ENCODE assay signal across 24 cellular contexts in the genomic region with DNA sequence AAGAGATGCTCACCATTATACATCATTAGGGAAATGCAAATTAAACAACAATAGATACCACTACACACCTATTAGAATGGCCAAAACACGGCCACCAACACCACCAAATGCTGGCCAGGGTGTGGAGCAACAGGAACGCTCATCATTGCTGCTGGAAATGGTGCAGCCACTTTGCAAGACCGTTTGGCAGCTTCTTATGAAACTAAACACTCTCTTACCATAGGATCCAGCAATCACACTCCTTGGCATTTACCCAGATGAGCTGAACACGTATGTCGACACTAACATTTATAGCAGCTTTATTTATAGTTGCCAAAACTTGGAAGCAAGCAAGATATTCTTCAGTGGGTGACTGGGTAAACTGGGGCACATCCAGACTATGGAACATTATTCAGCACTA.
"Had no signal": no experiment of that assay in that cellular context is flagged by ENCODE, and none has a peak within 500 bp of the region (broad histone marks: within the 10 kb centered on the region; RNA-seq: fewer than 3 reads in every experiment).

No MANE protein-coding gene starts in this region.

- H3K27ac Mint-ChIP-seq: activated naive CD4-positive, alpha-beta T cell treated with anti-CD3 and anti-CD28 coated beads for 36 hours; activated naive CD8-positive, alpha-beta T cell treated with anti-CD3 and anti-CD28 coated beads, Interleukin-2, amount 10 ng/mL, durations not matched to agents 7 days and 5 days; activated T-helper 2 cell treated with anti-CD3 and anti-CD28 coated beads, Interferon-gamma antibody, Interleukin-2, Interleukin-4, amounts not matched to agents 10 μg/mL and 5 μg/mL and 100 μg/mL, durations not matched to agents 14 hours and 24 hours and 36 hours; dendritic cell treated with granulocyte-macrophage colony-stimulating factor and Interleukin-4, amounts not matched to agents 40 ng/mL and 50 ng/mL, for 4 days; WTC11 had no signal

- H3K27ac ChIP-seq: cardiac muscle cell, lower lobe of right lung, sigmoid colon, spleen, thoracic aorta, upper lobe of left lung had no signal

- H3K36me3 Mint-ChIP-seq: activated naive CD8-positive, alpha-beta T cell treated with anti-CD3 and anti-CD28 coated beads, Interleukin-2, amount 10 ng/mL, durations not matched to agents 7 days and 5 days had no signal

- H3K4me3 ChIP-seq: cardiac muscle cell, lower lobe of right lung, sigmoid colon, spleen, thoracic aorta, upper lobe of left lung had no signal

- H3K9me3 ChIP-seq: thoracic aorta had no signal

- H3K4me3 Mint-ChIP-seq: activated naive CD4-positive, alpha-beta T cell treated with anti-CD3 and anti-CD28 coated beads for 36 hours; activated naive CD8-positive, alpha-beta T cell treated with anti-CD3 and anti-CD28 coated beads, Interleukin-2, amount 10 ng/mL, durations not matched to agents 7 days and 5 days; activated T-cell treated with anti-CD3 and anti-CD28 coated beads, Interleukin-2, amount 50 U/mL, for 4 hours; dendritic cell treated with granulocyte-macrophage colony-stimulating factor and Interleukin-4, amounts not matched to agents 40 ng/mL and 50 ng/mL, for 4 days; naive thymus-derived CD4-positive, alpha-beta T cell; neural crest cell; WTC11 had no signal

- FAIRE-seq: endometrium had no signal

- H3K36me3 ChIP-seq: cardiac muscle cell, lower lobe of right lung, sigmoid colon, spleen, thoracic aorta, upper lobe of left lung had no signal

- H3K27me3 ChIP-seq: cardiac muscle cell, sigmoid colon, upper lobe of left lung had no signal

- DNase-seq: activated CD4-positive, alpha-beta T cell treated with anti-CD3 and anti-CD28 coated beads, Interleukin-2, amount 50 U/mL, for 48 hours; activated CD8-positive, alpha-beta memory T cell treated with anti-CD3 and anti-CD28 coated beads, Interleukin-2, amount 50 U/mL, for 48 hours; activated naive CD4-positive, alpha-beta T cell treated with anti-CD3 and anti-CD28 coated beads for 36 hours; activated naive CD8-positive, alpha-beta T cell treated with anti-CD3 and anti-CD28 coated beads, Interleukin-2, amount 10 ng/mL, durations not matched to agents 7 days and 5 days; activated T-cell treated with anti-CD3 and anti-CD28 coated beads, Interleukin-2, amount 50 U/mL, for 4 hours; amygdala; effector CD4-positive, alpha-beta T cell; erythroblast; lower lobe of right lung; naive thymus-derived CD4-positive, alpha-beta T cell; posterior cingulate gyrus; sigmoid colon; spleen; stimulated activated CD4-positive, alpha-beta T cell treated with anti-CD3 and anti-CD28 coated beads, Interleukin-4, amount 100 ng/mL, for 24 hours; stimulated activated naive CD4-positive, alpha-beta T cell treated with Interleukin-2 at 50 U/mL for 16 hours; T-helper 9 cell had no signal
